ENCODE assay signal across 9 cellular contexts in the genomic region with DNA sequence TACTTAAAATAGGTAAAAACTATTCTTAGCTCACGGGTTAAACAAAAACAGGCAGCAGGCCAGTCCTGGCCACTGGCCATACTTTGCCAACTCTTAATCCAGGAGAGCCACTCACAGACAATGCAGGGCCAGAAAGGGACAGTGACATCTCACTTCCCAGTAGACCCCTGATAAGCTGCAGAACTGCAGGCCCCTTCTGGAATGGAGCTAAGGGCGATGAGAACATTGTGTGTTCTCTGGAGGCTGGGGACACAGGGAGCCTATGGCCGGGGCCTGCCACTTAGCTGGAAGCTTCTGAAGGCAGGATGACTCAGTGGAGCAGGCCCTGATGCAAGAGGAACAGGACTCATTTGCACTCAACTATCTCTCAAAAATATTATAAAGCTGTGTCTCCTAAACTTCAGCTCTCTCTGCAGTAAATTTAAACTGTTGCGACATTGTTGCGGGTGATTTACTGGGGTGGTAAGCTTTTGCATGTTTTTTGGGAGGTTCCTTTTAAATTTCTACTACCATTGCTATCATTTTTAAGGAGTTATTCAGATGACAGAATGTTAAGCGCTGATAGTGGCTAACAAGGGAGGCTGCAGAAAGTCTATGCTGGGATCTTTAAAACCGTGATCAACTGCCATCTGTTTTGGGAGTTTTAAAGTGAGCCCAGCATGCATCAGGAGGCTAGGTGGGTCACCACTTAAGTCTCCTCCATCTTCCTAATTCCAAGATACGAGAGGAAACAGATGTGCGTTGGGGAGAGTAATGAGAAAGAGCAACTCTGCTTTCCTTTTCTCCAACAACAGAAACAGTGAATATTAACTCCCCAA. TPM values are rescaled to one million over a fixed set of nuclear protein-coding genes. Genes with fewer than 3 reads are reported as not detected.
A peak's percentile ranks its signal among the peaks of the same experiment; 100 is the strongest.
DNase-seq lines count a peak whose midpoint lies in the region; ATAC-seq and TF ChIP-seq lines count a peak whose summit lies in the region.
"Had no signal": no experiment of that assay in that cellular context is flagged by ENCODE, and none has a peak within 500 bp of the region (broad histone marks: within the 10 kb centered on the region; RNA-seq: fewer than 3 reads in every experiment).

No MANE protein-coding gene starts in this region.

- H3K27me3 Mint-ChIP-seq in mesothelial cell of epicardium (ENCODE audit: low read depth): no peaks in the 10 kb centered on the region

- no peak for ATAC-seq in HG03159 (IDR thresholded peaks at IDR 0.05; ENCODE audit: unreplicated experiment)

- no peaks in the 10 kb centered on the region for H3K36me3 ChIP-seq in vagina

- no peaks in the 10 kb centered on the region for H3K9me3 Mint-ChIP-seq in mesothelial cell of epicardium

- H3K27ac Mint-ChIP-seq in mesothelial cell of epicardium: peak overlapping the region; percentile 84

- peak overlapping the region; percentile 10 for H3K4me3 Mint-ChIP-seq in mesothelial cell of epicardium

- intact Hi-C loops in vagina (cut with DNase I): loop anchor here (10.0 kb wide), 1 partner anchor 54 kb away; no protein-coding TSS in a partner anchor

- H3K4me1 Mint-ChIP-seq in mesothelial cell of epicardium: peaks cover 59% of the 10 kb centered on the region

- H3K27ac ChIP-seq in vagina: peak overlapping the region; percentile 90

- H3K4me1 ChIP-seq in vagina: peaks cover 60% of the 10 kb centered on the region

- no peak overlapping the region for H3K4me3 ChIP-seq in vagina

- no peak for TF ChIP-seq POLR2A in vagina (IDR thresholded peaks at IDR 0.05)

- peak; percentile 99 for DNase-seq in NCI-H524 (lab: John Stamatoyannopoulos, UW)
- DNase-seq in epidermal melanocyte (ENCODE audit: insufficient read length, low spot score): peak; percentile 47
- DNase-seq in mesothelial cell of epicardium (ENCODE audit: low spot score in 2 of 2, unreplicated experiment in 2 of 2): no peak
- peak in 1 of 2 donors; percentile 97 for DNase-seq in vagina (ENCODE audit: extremely low spot score in 2 of 2)
- DNase-seq in NCI-H345 treated with DMSO at 0.1 percent for 48 hours (lab: John Stamatoyannopoulos, UW; ENCODE audit: unreplicated experiment): no peak
- DNase-seq in NCI-H128 (lab: John Stamatoyannopoulos, UW; ENCODE audit: unreplicated experiment): no peak
- DNase-seq: NCI-H69, small intestine had no signal

- no peaks in the 10 kb centered on the region for H3K36me3 Mint-ChIP-seq in mesothelial cell of epicardium

- H3K9me3 ChIP-seq in vagina: no peaks in the 10 kb centered on the region

- TF ChIP-seq CTCF in mesothelial cell of epicardium (IDR thresholded peaks at IDR 0.05; ENCODE audit: unreplicated experiment) (no peak), vagina (IDR thresholded peaks at IDR 0.05) (no peak)

- H3K27me3 ChIP-seq in vagina: no peaks in the 10 kb centered on the region

RNA-seq across cellular contexts. Expression of a gene that starts 33.2 kb away (rescaled TPM):
- total RNA-seq in mesothelial cell of epicardium (26.0 to 30.5 TPM (median 26.8 TPM) in 3 replicates), vagina (20.6 TPM)

Comparison
In these comparisons a context has a peak if more than half of its experiments do, and no peak if none do; other contexts are left out.
1. DNase-seq: peak in NCI-H524 (2 of 2) and epidermal melanocyte (single experiment); none in mesothelial cell of epicardium (0 of 2), NCI-H345 treated with DMSO at 0.1 percent for 48 hours (single experiment) and NCI-H128 (single experiment).